ENCODE assay signal across 13 cellular contexts in the genomic region with DNA sequence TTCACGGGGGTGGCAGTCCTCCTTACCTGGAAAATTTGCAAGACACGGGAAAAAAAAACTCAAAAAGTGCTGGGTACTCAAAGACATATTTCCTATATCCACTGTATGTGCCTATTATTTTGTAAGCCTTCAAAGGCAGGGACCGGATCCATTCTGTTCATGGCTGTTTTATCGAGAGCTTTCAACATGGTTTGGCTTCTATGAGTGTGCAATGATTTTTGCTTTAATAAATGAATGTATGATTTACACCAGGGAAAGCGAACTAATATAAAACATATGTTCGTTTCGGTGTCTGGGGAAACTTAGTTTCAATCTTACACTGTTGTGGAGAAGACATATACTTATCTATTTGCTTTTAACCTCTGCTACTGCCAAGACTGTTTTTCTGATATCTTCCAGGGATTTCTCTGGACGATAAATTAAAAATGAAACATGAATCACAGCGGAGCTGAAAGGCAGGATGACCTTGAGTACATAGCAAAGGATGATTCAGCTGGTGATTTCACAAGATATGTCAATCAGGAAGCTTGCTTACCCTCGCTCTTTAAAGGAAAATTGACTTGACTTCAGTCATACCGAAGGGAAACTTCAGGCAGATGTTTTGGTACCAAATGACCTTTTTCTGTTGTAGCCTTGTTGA. TPM values are rescaled to one million over a fixed set of nuclear protein-coding genes. Genes with fewer than 3 reads are reported as not detected.
DNase-seq lines count a peak whose midpoint lies in the region; ATAC-seq and TF ChIP-seq lines count a peak whose summit lies in the region.
"Had no signal": no experiment of that assay in that cellular context is flagged by ENCODE, and none has a peak within 500 bp of the region (broad histone marks: within the 10 kb centered on the region; RNA-seq: fewer than 3 reads in every experiment).

No MANE protein-coding gene starts in this region.

- no peak overlapping the region for H3K27ac Mint-ChIP-seq in WTC11
- no peak overlapping the region for H3K27ac Mint-ChIP-seq in activated CD8-positive, alpha-beta T cell treated with anti-CD3 and anti-CD28 coated beads for 36 hours
- no peak overlapping the region for H3K27ac Mint-ChIP-seq in activated CD8-positive, alpha-beta memory T cell treated with anti-CD3 and anti-CD28 coated beads, Interleukin-2, amount 10 ng/mL, durations not matched to agents 7 days and 5 days
- H3K27ac Mint-ChIP-seq: nephron progenitor cell had no signal

- H3K36me3 Mint-ChIP-seq in WTC11: no peaks in the 10 kb centered on the region
- H3K36me3 Mint-ChIP-seq in activated CD8-positive, alpha-beta T cell treated with anti-CD3 and anti-CD28 coated beads for 36 hours (ENCODE audit: low read depth): no peaks in the 10 kb centered on the region
- no peaks in the 10 kb centered on the region for H3K36me3 Mint-ChIP-seq in activated CD8-positive, alpha-beta memory T cell treated with anti-CD3 and anti-CD28 coated beads, Interleukin-2, amount 10 ng/mL, durations not matched to agents 7 days and 5 days

- peak overlapping the region in 1 of 2 donors; percentile 21 for H3K4me3 ChIP-seq in right atrium auricular region
- peak overlapping the region in 1 of 2 donors; percentile 0 for H3K4me3 ChIP-seq in vagina

- H3K4me1 Mint-ChIP-seq in WTC11: peaks cover 12% of the 10 kb centered on the region
- H3K4me1 Mint-ChIP-seq in activated CD8-positive, alpha-beta T cell treated with anti-CD3 and anti-CD28 coated beads for 36 hours (ENCODE audit: low read depth): no peaks in the 10 kb centered on the region
- no peaks in the 10 kb centered on the region for H3K4me1 Mint-ChIP-seq in activated CD8-positive, alpha-beta memory T cell treated with anti-CD3 and anti-CD28 coated beads, Interleukin-2, amount 10 ng/mL, durations not matched to agents 7 days and 5 days
- H3K4me1 Mint-ChIP-seq: central memory CD8-positive, alpha-beta T cell had no signal

- TF ChIP-seq CTCF in right atrium auricular region (IDR thresholded peaks at IDR 0.05) (no peak), vagina (IDR thresholded peaks at IDR 0.05) (no peak), WTC11 (IDR thresholded peaks at IDR 0.05) (no peak)
- TF ChIP-seq CTCF in activated CD8-positive, alpha-beta T cell treated with anti-CD3 and anti-CD28 coated beads for 36 hours (IDR thresholded peaks at IDR 0.05): no peak

- H3K9me3 Mint-ChIP-seq in WTC11: 0 out of 2 replicates have a peak, but pooled peaks cover 2% of the 10 kb centered on the region
- H3K9me3 Mint-ChIP-seq in activated CD8-positive, alpha-beta T cell treated with anti-CD3 and anti-CD28 coated beads for 36 hours: peaks cover 1% of the 10 kb centered on the region
- peaks cover 7% of the 10 kb centered on the region for H3K9me3 Mint-ChIP-seq in activated CD8-positive, alpha-beta memory T cell treated with anti-CD3 and anti-CD28 coated beads, Interleukin-2, amount 10 ng/mL, durations not matched to agents 7 days and 5 days (ENCODE audit: low read depth)

- ATAC-seq in Right ventricle myocardium inferior: peak; percentile 72
- ATAC-seq in WTC11: no peak
- ATAC-seq in activated CD8-positive, alpha-beta T cell treated with anti-CD3 and anti-CD28 coated beads for 36 hours: no peak
- ATAC-seq in activated CD8-positive, alpha-beta memory T cell treated with anti-CD3 and anti-CD28 coated beads, Interleukin-2, amount 10 ng/mL, durations not matched to agents 7 days and 5 days: no peak

- intact Hi-C loops in Right ventricle myocardium inferior (cut with DNase I) (no loop called here), vagina (cut with DNase I) (no loop called here)
- intact Hi-C loops in activated CD8-positive, alpha-beta T cell treated with anti-CD3 and anti-CD28 coated beads for 36 hours (cut with micrococcal nuclease): no loop called here

- H3K27ac ChIP-seq in right atrium auricular region (no peak overlapping the region), vagina (peak overlapping the region; percentile 49)

- CTCF ChIA-PET in WTC11 (lab: Charles Lee): no interaction called here
- CTCF ChIA-PET in activated CD8-positive, alpha-beta T cell treated with anti-CD3 and anti-CD28 coated beads for 36 hours (lab: Charles Lee): no interaction called here
- CTCF ChIA-PET in activated CD8-positive, alpha-beta memory T cell treated with anti-CD3 and anti-CD28 coated beads, Interleukin-2, amount 10 ng/mL, durations not matched to agents 7 days and 5 days (lab: Charles Lee): no interaction called here

- no peaks in the 10 kb centered on the region for H3K27me3 Mint-ChIP-seq in WTC11 (ENCODE audit: low read depth)
- no peaks in the 10 kb centered on the region for H3K27me3 Mint-ChIP-seq in activated CD8-positive, alpha-beta T cell treated with anti-CD3 and anti-CD28 coated beads for 36 hours
- no peaks in the 10 kb centered on the region for H3K27me3 Mint-ChIP-seq in activated CD8-positive, alpha-beta memory T cell treated with anti-CD3 and anti-CD28 coated beads, Interleukin-2, amount 10 ng/mL, durations not matched to agents 7 days and 5 days
- H3K27me3 Mint-ChIP-seq: central memory CD8-positive, alpha-beta T cell had no signal

- H3K36me3 ChIP-seq in right atrium auricular region (no peaks in the 10 kb centered on the region), vagina (no peaks in the 10 kb centered on the region)

- no peaks in the 10 kb centered on the region for H3K4me1 ChIP-seq in right atrium auricular region
- no peaks in the 10 kb centered on the region for H3K4me1 ChIP-seq in vagina

- DNase-seq in Right ventricle myocardium inferior (ENCODE audit: missing footprints): no peak
- no peak for DNase-seq in right atrium auricular region (ENCODE audit: low spot score)
- DNase-seq in brain pericyte (ENCODE audit: low read depth, low spot score): peak; percentile 17
- DNase-seq in iris pigment epithelial cell (ENCODE audit: low read depth): peak; percentile 94
- no peak for DNase-seq in vagina (ENCODE audit: extremely low spot score in 2 of 2)
- DNase-seq in WTC11 (ENCODE audit: low spot score): no peak
- DNase-seq in activated CD8-positive, alpha-beta T cell treated with anti-CD3 and anti-CD28 coated beads for 36 hours: no peak
- no peak for DNase-seq in activated CD8-positive, alpha-beta memory T cell treated with anti-CD3 and anti-CD28 coated beads, Interleukin-2, amount 10 ng/mL, durations not matched to agents 7 days and 5 days
- DNase-seq: ACHN, NCI-H446, nephron progenitor cell had no signal

- TF ChIP-seq POLR2A in vagina (IDR thresholded peaks at IDR 0.05): no peak

- no peak overlapping the region for H3K4me3 Mint-ChIP-seq in WTC11
- no peak overlapping the region for H3K4me3 Mint-ChIP-seq in activated CD8-positive, alpha-beta T cell treated with anti-CD3 and anti-CD28 coated beads for 36 hours
- no peak overlapping the region for H3K4me3 Mint-ChIP-seq in activated CD8-positive, alpha-beta memory T cell treated with anti-CD3 and anti-CD28 coated beads, Interleukin-2, amount 10 ng/mL, durations not matched to agents 7 days and 5 days
- H3K4me3 Mint-ChIP-seq: central memory CD8-positive, alpha-beta T cell; nephron progenitor cell had no signal

- POLR2A ChIA-PET in WTC11 (lab: Charles Lee): interaction anchor here (0.5 kb wide), 1 partner anchor 436 kb away, joined by 7 read pairs; no protein-coding TSS in a partner anchor
- POLR2A ChIA-PET in activated CD8-positive, alpha-beta T cell treated with anti-CD3 and anti-CD28 coated beads for 36 hours (lab: Charles Lee): no interaction called here

- no peaks in the 10 kb centered on the region for H3K9me3 ChIP-seq in right atrium auricular region
- H3K9me3 ChIP-seq in vagina: no peaks in the 10 kb centered on the region

- no peaks in the 10 kb centered on the region for H3K27me3 ChIP-seq in right atrium auricular region
- no peaks in the 10 kb centered on the region for H3K27me3 ChIP-seq in vagina

TF ChIP-seq in WTC11, 78 proteins besides CTCF, POLR2A, EP300 and RAD21 (continues in another document):
- TF ChIP-seq, protein P1, sequence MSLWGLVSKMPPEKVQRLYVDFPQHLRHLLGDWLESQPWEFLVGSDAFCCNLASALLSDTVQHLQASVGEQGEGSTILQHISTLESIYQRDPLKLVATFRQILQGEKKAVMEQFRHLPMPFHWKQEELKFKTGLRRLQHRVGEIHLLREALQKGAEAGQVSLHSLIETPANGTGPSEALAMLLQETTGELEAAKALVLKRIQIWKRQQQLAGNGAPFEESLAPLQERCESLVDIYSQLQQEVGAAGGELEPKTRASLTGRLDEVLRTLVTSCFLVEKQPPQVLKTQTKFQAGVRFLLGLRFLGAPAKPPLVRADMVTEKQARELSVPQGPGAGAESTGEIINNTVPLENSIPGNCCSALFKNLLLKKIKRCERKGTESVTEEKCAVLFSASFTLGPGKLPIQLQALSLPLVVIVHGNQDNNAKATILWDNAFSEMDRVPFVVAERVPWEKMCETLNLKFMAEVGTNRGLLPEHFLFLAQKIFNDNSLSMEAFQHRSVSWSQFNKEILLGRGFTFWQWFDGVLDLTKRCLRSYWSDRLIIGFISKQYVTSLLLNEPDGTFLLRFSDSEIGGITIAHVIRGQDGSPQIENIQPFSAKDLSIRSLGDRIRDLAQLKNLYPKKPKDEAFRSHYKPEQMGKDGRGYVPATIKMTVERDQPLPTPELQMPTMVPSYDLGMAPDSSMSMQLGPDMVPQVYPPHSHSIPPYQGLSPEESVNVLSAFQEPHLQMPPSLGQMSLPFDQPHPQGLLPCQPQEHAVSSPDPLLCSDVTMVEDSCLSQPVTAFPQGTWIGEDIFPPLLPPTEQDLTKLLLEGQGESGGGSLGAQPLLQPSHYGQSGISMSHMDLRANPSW (CRISPR knock-in tag; conservative IDR thresholded peaks at IDR 0.05; ENCODE audit: low read depth): no peak
- TF ChIP-seq TEAD4 (CRISPR knock-in tag; IDR thresholded peaks at IDR 0.05) (no peak), CREB1 (CRISPR knock-in tag; IDR thresholded peaks at IDR 0.05) (no peak), GABPB1 (CRISPR knock-in tag; IDR thresholded peaks at IDR 0.05) (no peak), CREM (CRISPR knock-in tag; IDR thresholded peaks at IDR 0.05) (no peak), SMAD3 (CRISPR knock-in tag; IDR thresholded peaks at IDR 0.05; ENCODE audit: borderline replicate concordance) (no peak), HMGA2 (CRISPR knock-in tag; IDR thresholded peaks at IDR 0.05) (no peak), GRHL2 (CRISPR knock-in tag; IDR thresholded peaks at IDR 0.05; ENCODE audit: insufficient replicate concordance, severe bottlenecking) (no peak)

RNA-seq across cellular contexts. Expression of gene CYYR1, which starts 14.7 kb away (rescaled TPM):
- total RNA-seq in Right ventricle myocardium inferior (27.3 TPM), right atrium auricular region (10 to 100 TPM in 1 of 2 donors, 1 to 10 TPM in 1; 9.6 to 36.7 TPM), vagina (12.3 TPM), WTC11 (2021) (25.3 to 29.3 TPM (median 28.6 TPM) in 3 replicates)
- not detected for total RNA-seq in activated CD8-positive, alpha-beta T cell treated with anti-CD3 and anti-CD28 coated beads for 36 hours
- not detected for total RNA-seq in activated CD8-positive, alpha-beta memory T cell treated with anti-CD3 and anti-CD28 coated beads, Interleukin-2, amount 10 ng/mL, durations not matched to agents 7 days and 5 days
- total RNA-seq: T-helper 1 cell treated with Interleukin-12 subunit alpha and Interleukin-12 subunit beta and Interleukin-4 antibody, amounts not matched to agents 30 ng/mL and 1 ng/mL, for 36 hours had no signal

Comparison
In these comparisons a context has a peak if more than half of its experiments do, and no peak if none do; other contexts are left out.
1. DNase-seq: peak in brain pericyte (single experiment) and iris pigment epithelial cell (single experiment); none in Right ventricle myocardium inferior (single experiment), right atrium auricular region (single experiment), vagina (0 of 2), WTC11 (single experiment), activated CD8-positive, alpha-beta T cell treated with anti-CD3 and anti-CD28 coated beads for 36 hours (single experiment) and activated CD8-positive, alpha-beta memory T cell treated with anti-CD3 and anti-CD28 coated beads, Interleukin-2, amount 10 ng/mL, durations not matched to agents 7 days and 5 days (single experiment).
2. RNA of gene CYYR1, which starts 14.7 kb away (total RNA-seq): 9.6 to 36.7 TPM in right atrium auricular region, 25.3 to 29.3 TPM in WTC11, 27.3 TPM in Right ventricle myocardium inferior (single experiment) and 12.3 TPM in vagina (single experiment); not detected in activated CD8-positive, alpha-beta T cell treated with anti-CD3 and anti-CD28 coated beads for 36 hours and not detected in activated CD8-positive, alpha-beta memory T cell treated with anti-CD3 and anti-CD28 coated beads, Interleukin-2, amount 10 ng/mL, durations not matched to agents 7 days and 5 days; every median in the first group is over 10 times any median in the second.